1 cellular context compared by ENCODE assay signal in genomic region chr22:31347251-31348008, GRCh38.
TF ChIP-seq lines count a peak whose summit lies in the region.

No MANE protein-coding gene starts in this region.

TF ChIP-seq in HepG2, 621 proteins besides CTCF, POLR2A, EP300 and RAD21 (continued from another document and continues in another):
- TF ChIP-seq, protein P1, sequence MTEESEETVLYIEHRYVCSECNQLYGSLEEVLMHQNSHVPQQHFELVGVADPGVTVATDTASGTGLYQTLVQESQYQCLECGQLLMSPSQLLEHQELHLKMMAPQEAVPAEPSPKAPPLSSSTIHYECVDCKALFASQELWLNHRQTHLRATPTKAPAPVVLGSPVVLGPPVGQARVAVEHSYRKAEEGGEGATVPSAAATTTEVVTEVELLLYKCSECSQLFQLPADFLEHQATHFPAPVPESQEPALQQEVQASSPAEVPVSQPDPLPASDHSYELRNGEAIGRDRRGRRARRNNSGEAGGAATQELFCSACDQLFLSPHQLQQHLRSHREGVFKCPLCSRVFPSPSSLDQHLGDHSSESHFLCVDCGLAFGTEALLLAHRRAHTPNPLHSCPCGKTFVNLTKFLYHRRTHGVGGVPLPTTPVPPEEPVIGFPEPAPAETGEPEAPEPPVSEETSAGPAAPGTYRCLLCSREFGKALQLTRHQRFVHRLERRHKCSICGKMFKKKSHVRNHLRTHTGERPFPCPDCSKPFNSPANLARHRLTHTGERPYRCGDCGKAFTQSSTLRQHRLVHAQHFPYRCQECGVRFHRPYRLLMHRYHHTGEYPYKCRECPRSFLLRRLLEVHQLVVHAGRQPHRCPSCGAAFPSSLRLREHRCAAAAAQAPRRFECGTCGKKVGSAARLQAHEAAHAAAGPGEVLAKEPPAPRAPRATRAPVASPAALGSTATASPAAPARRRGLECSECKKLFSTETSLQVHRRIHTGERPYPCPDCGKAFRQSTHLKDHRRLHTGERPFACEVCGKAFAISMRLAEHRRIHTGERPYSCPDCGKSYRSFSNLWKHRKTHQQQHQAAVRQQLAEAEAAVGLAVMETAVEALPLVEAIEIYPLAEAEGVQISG (CRISPR knock-in tag; IDR thresholded peaks at IDR 0.05) = peak; percentile 13; the same call in 1 of the 2 replicates
- TF ChIP-seq ZFP36L1 (CRISPR knock-in tag; IDR thresholded peaks at IDR 0.05) (0 out of 2 replicates have a peak, but pooled peaks have one; percentile 53), ARNTL (CRISPR knock-in tag; IDR thresholded peaks at IDR 0.05) (no peak), ZNF274 (CRISPR knock-in tag; IDR thresholded peaks at IDR 0.05) (no peak), ZC3H13 (CRISPR knock-in tag; IDR thresholded peaks at IDR 0.05) (peak; percentile 94), NFYC (CRISPR knock-in tag; IDR thresholded peaks at IDR 0.05) (no peak), MEIS2 (CRISPR knock-in tag; IDR thresholded peaks at IDR 0.05) (no peak), GLI4 (CRISPR knock-in tag; IDR thresholded peaks at IDR 0.05; ENCODE audit: borderline replicate concordance) (0 out of 2 replicates have a peak, but pooled peaks have one; percentile 14), HDAC2 (CRISPR knock-in tag; IDR thresholded peaks at IDR 0.05) (no peak), ZNF709 (CRISPR knock-in tag; IDR thresholded peaks at IDR 0.05) (peak; percentile 60; the same call in 1 of the 2 replicates), MED1 (CRISPR knock-in tag; IDR thresholded peaks at IDR 0.05) (peak; percentile 39; the same call in 1 of the 2 replicates), SCMH1 (CRISPR knock-in tag; IDR thresholded peaks at IDR 0.05; ENCODE audit: borderline replicate concordance) (no peak), ZMYM2 (CRISPR knock-in tag; IDR thresholded peaks at IDR 0.05) (no peak), ATAD3A (CRISPR knock-in tag; IDR thresholded peaks at IDR 0.05) (no peak), ATF7-NPFF (CRISPR knock-in tag; IDR thresholded peaks at IDR 0.05; ENCODE audit: low read depth) (0 out of 2 replicates have a peak, but pooled peaks have one; percentile 6), ZFP41 (CRISPR knock-in tag; IDR thresholded peaks at IDR 0.05; ENCODE audit: borderline replicate concordance) (no peak), GMEB1 (CRISPR knock-in tag; IDR thresholded peaks at IDR 0.05; ENCODE audit: borderline replicate concordance) (peak; percentile 56; the same call in 1 of the 2 replicates), TEAD3 (CRISPR knock-in tag; optimal IDR thresholded peaks at IDR 0.05; ENCODE audit: borderline replicate concordance) (peak; percentile 8), NRL (CRISPR knock-in tag; IDR thresholded peaks at IDR 0.05; ENCODE audit: borderline replicate concordance) (no peak; the same call in 1 of the 2 replicates), ZNF790 (CRISPR knock-in tag; IDR thresholded peaks at IDR 0.05; ENCODE audit: borderline replicate concordance) (0 out of 2 replicates have a peak, but pooled peaks have one; percentile 62), ZNF318 (CRISPR knock-in tag; IDR thresholded peaks at IDR 0.05) (no peak), E2F5 (CRISPR knock-in tag; conservative IDR thresholded peaks at IDR 0.05) (no peak), ZNF652 (CRISPR knock-in tag; IDR thresholded peaks at IDR 0.05; ENCODE audit: borderline replicate concordance, low read depth) (no peak), REPIN1 (CRISPR knock-in tag; IDR thresholded peaks at IDR 0.05; ENCODE audit: borderline replicate concordance, low read depth) (no peak), ZNF670 (CRISPR knock-in tag; IDR thresholded peaks at IDR 0.05; ENCODE audit: borderline replicate concordance) (no peak), SOX13 (IDR thresholded peaks at IDR 0.05) (no peak), SOX13 (CRISPR knock-in tag; conservative IDR thresholded peaks at IDR 0.05 in 1 of 2, IDR thresholded peaks at IDR 0.05 in 1 of 2) (0 out of 4 replicates have a peak, but pooled peaks of 1 of the 2 experiments have one; percentile 23), NKX3-1 (CRISPR knock-in tag; IDR thresholded peaks at IDR 0.05) (no peak), ZNF747 (CRISPR knock-in tag; IDR thresholded peaks at IDR 0.05; ENCODE audit: borderline replicate concordance) (0 out of 2 replicates have a peak, but pooled peaks have one; percentile 55), GATAD2A (CRISPR knock-in tag; IDR thresholded peaks at IDR 0.05) (peak; percentile 39; the same call in 1 of the 2 replicates), HNF4A (CRISPR knock-in tag; IDR thresholded peaks at IDR 0.05) (no peak), ZNF30 (CRISPR knock-in tag; IDR thresholded peaks at IDR 0.05) (0 out of 2 replicates have a peak, but pooled peaks have one; percentile 39), THAP8 (CRISPR knock-in tag; IDR thresholded peaks at IDR 0.05; ENCODE audit: borderline replicate concordance) (no peak), ARHGAP35 (CRISPR knock-in tag; IDR thresholded peaks at IDR 0.05; ENCODE audit: borderline replicate concordance) (no peak), GABPB1 (CRISPR knock-in tag; IDR thresholded peaks at IDR 0.05) (peak; percentile 57; the same call in 1 of the 2 replicates), ZNF766 (CRISPR knock-in tag; IDR thresholded peaks at IDR 0.05; ENCODE audit: borderline replicate concordance) (peak; percentile 42; the same call in 1 of the 2 replicates), KDM4B (CRISPR knock-in tag; IDR thresholded peaks at IDR 0.05) (no peak), NFIB (CRISPR knock-in tag; IDR thresholded peaks at IDR 0.05; ENCODE audit: borderline replicate concordance) (no peak)
- TF ChIP-seq, protein P2, sequence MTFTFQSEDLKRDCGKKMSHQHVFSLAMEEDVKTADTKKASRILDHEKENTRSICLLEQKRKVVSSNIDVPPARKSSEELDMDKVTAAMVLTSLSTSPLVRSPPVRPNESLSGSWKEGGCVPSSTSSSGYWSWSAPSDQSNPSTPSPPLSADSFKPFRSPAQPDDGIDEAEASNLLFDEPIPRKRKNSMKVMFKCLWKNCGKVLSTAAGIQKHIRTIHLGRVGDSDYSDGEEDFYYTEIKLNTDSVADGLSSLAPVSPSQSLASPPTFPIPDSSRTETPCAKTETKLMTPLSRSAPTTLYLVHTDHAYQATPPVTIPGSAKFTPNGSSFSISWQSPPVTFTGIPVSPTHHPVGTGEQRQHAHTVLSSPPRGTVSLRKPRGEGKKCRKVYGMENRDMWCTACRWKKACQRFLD (CRISPR knock-in tag; IDR thresholded peaks at IDR 0.05; ENCODE audit: borderline replicate concordance) = peak; percentile 29; the same call in 1 of the 2 replicates
- TF ChIP-seq, protein P3, sequence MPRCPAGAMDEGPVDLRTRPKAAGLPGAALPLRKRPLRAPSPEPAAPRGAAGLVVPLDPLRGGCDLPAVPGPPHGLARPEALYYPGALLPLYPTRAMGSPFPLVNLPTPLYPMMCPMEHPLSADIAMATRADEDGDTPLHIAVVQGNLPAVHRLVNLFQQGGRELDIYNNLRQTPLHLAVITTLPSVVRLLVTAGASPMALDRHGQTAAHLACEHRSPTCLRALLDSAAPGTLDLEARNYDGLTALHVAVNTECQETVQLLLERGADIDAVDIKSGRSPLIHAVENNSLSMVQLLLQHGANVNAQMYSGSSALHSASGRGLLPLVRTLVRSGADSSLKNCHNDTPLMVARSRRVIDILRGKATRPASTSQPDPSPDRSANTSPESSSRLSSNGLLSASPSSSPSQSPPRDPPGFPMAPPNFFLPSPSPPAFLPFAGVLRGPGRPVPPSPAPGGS (CRISPR knock-in tag; IDR thresholded peaks at IDR 0.05) = 0 out of 2 replicates have a peak, but pooled peaks have one; percentile 8
- TF ChIP-seq, protein P4, sequence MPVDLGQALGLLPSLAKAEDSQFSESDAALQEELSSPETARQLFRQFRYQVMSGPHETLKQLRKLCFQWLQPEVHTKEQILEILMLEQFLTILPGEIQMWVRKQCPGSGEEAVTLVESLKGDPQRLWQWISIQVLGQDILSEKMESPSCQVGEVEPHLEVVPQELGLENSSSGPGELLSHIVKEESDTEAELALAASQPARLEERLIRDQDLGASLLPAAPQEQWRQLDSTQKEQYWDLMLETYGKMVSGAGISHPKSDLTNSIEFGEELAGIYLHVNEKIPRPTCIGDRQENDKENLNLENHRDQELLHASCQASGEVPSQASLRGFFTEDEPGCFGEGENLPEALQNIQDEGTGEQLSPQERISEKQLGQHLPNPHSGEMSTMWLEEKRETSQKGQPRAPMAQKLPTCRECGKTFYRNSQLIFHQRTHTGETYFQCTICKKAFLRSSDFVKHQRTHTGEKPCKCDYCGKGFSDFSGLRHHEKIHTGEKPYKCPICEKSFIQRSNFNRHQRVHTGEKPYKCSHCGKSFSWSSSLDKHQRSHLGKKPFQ (CRISPR knock-in tag; IDR thresholded peaks at IDR 0.05; ENCODE audit: insufficient replicate concordance) = peak; percentile 88
- TF ChIP-seq, protein P5, sequence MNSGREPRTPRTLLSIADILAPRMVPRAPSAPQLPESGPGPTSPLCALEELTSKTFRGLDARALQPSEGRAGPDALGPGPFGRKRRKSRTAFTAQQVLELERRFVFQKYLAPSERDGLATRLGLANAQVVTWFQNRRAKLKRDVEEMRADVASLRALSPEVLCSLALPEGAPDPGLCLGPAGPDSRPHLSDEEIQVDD (CRISPR knock-in tag; IDR thresholded peaks at IDR 0.05; ENCODE audit: borderline replicate concordance) = no peak
